In the genomic region with DNA sequence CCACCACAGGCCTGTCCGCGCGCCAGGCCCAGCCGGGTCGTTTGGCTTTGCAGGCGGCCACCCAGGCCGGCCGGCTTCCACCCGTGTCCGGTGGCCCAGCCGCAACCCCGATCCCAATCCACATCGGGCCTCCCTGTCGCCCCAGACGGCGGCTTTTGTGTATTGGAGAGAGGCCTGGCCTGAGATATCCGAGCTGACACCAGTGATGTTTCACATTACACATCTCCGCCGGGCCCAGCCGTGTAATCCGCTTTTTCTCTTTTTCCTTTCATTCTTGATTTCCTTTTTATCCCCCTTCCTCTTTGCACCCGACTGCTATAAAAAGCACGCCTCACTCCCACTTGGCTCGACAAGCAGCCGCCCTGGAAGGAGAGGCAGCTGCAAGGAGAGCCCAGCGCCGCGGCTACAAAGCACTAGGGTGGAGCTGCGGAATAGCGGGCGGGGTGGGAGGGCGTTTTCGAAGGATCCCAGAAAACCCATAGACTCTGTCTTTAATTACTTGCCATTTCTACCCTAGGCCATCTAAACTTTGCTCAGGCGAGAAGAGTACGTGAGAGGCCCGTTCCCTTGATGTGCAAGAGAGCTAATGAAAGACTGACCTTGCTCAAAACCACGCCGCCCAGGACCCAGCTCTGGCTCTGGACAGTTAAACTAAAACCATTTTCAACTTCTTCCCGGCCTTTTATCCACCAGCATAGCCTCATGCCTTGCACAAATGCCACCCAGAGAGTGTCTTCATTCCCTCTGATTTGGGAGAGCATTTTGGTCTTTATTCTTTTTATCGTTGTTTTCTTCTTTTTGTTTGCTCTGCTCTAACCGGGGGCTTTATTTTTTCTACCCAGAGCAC, we compare ENCODE assay signal across 12 cellular contexts. TPM values are rescaled to one million over a fixed set of nuclear protein-coding genes. Genes with fewer than 3 reads are reported as not detected.
DNase-seq lines count a peak whose midpoint lies in the region; ATAC-seq and TF ChIP-seq lines count a peak whose summit lies in the region.
"Had no signal": no experiment of that assay in that cellular context is flagged by ENCODE, and none has a peak within 500 bp of the region (broad histone marks: within the 10 kb centered on the region; RNA-seq: fewer than 3 reads in every experiment).

No MANE protein-coding gene starts in this region.

- no peak for TF ChIP-seq EP300 in esophagus muscularis mucosa (IDR thresholded peaks at IDR 0.05)

- H3K4me3 ChIP-seq in Caco-2 (ENCODE audit: low read depth, low read length) = no peak overlapping the region
- peak overlapping the region; percentile 67 for H3K4me3 ChIP-seq in HUES48 (ENCODE audit: low read depth, low read length)
- H3K4me3 ChIP-seq in esophagus muscularis mucosa = peak overlapping the region; percentile 60 to 88 (median 72)

- BruUV-seq in Caco-2 (replicated peaks; lab: Mats Ljungman, UMichigan) = no TSS peak

- DNase-seq in Caco-2 = no peak
- no peak for DNase-seq in esophagus muscularis mucosa (ENCODE audit: extremely low spot score)
- DNase-seq in NCI-H1105 treated with DMSO at 0.1 percent for 48 hours (lab: John Stamatoyannopoulos, UW) = no peak
- DNase-seq in NCI-H748 treated with DMSO at 0.1 percent for 48 hours (lab: John Stamatoyannopoulos, UW) = no peak
- no peak for DNase-seq in SIG-M5 treated with dmso at 0.1 percent for 504 hours (lab: John Stamatoyannopoulos, UW; ENCODE audit: unreplicated experiment)
- DNase-seq: anterior cingulate cortex; NCI-H187; stimulated activated CD4-positive, alpha-beta T cell treated with anti-CD3 and anti-CD28 coated beads, Interleukin-4, amount 100 ng/mL, for 24 hours had no signal

- peak overlapping the region; percentile 86 for H3K27ac Mint-ChIP-seq in Caco-2 (ENCODE audit: unreplicated experiment)
- peak overlapping the region; percentile 93 to 98 (median 95) for H3K27ac Mint-ChIP-seq in nephron

- CTCF ChIA-PET in Caco-2 (lab: Charles Lee) = interaction anchor here (1.2 kb wide), 1 partner anchor 351 kb away, joined by 3 read pairs; no protein-coding TSS in a partner anchor

- intact Hi-C loops in Caco-2 (cut with micrococcal nuclease; ENCODE audit: unreplicated experiment) = loop anchor here (10.0 kb wide), 1 partner anchor 425 kb away; a partner anchor contains a TSS
- intact Hi-C loops in esophagus muscularis mucosa (cut with DNase I) = no loop called here

- no peaks in the 10 kb centered on the region for H3K27me3 ChIP-seq in Caco-2 (replicated peaks; ENCODE audit: control insufficient read depth, insufficient read depth, low read length)
- H3K27me3 ChIP-seq in HUES48 (ENCODE audit: control insufficient read depth, insufficient read depth, low read length) = peaks cover 98% of the 10 kb centered on the region
- H3K27me3 ChIP-seq in esophagus muscularis mucosa = peaks cover 0 to 74% (median under 1%) of the 10 kb centered on the region in 4 donors

- H3K4me1 ChIP-seq in Caco-2 (peaks cover 19% of the 10 kb centered on the region), HUES48 (ENCODE audit: control insufficient read depth, insufficient read depth, low read length) (peaks cover 65% of the 10 kb centered on the region), esophagus muscularis mucosa (peaks cover 29 to 73% (median 47%) of the 10 kb centered on the region in 4 donors)

- H3K9ac ChIP-seq in HUES48 (ENCODE audit: low read depth, low read length) = peak overlapping the region; percentile 66; the same call in 1 of the 2 replicates

- H3K27ac ChIP-seq in HUES48 (ENCODE audit: low read depth, low read length) = peak overlapping the region; percentile 86
- H3K27ac ChIP-seq in esophagus muscularis mucosa (replicated peaks in 1 of 4) = peak overlapping the region; percentile 80 to 93 (median 86)
- H3K27ac ChIP-seq: epithelial cell of prostate had no signal

- H3K4me1 Mint-ChIP-seq in Caco-2 (ENCODE audit: low read depth, unreplicated experiment) (peaks cover 16% of the 10 kb centered on the region), nephron (peaks cover 54% of the 10 kb centered on the region)

- POLR2A ChIA-PET in Caco-2 (lab: Charles Lee) = no interaction called here

- TF ChIP-seq POLR2A in esophagus muscularis mucosa (IDR thresholded peaks at IDR 0.05; ENCODE audit: low read depth) = no peak

- H3K9me3 ChIP-seq in Caco-2 (no peaks in the 10 kb centered on the region), HUES48 (ENCODE audit: control insufficient read depth, insufficient read depth, low read length) (no peaks in the 10 kb centered on the region), esophagus muscularis mucosa (no peaks in the 10 kb centered on the region)

- H3K36me3 Mint-ChIP-seq in Caco-2 (ENCODE audit: insufficient read depth, unreplicated experiment) (peaks cover 98% of the 10 kb centered on the region), nephron (ENCODE audit: low read depth) (peaks cover 24% of the 10 kb centered on the region)

- no peak for ATAC-seq in GM21786 (IDR thresholded peaks at IDR 0.05; ENCODE audit: unreplicated experiment)

- H3K9me3 Mint-ChIP-seq in Caco-2 (ENCODE audit: unreplicated experiment) (no peaks in the 10 kb centered on the region), nephron (no peaks in the 10 kb centered on the region)

- WGBS in esophagus muscularis mucosa = 47% methylated on average over 41 of the region's 41 CpGs

- H3K4me3 Mint-ChIP-seq in Caco-2 (ENCODE audit: unreplicated experiment) (peak overlapping the region; percentile 92), nephron (peak overlapping the region; percentile 81 to 89 (median 86))

- H3K36me3 ChIP-seq in Caco-2 (ENCODE audit: control insufficient read depth, insufficient read depth, low read length) = peaks cover 6% of the 10 kb centered on the region
- H3K36me3 ChIP-seq in HUES48 (ENCODE audit: control insufficient read depth, insufficient read depth, low read length) = no peaks in the 10 kb centered on the region
- H3K36me3 ChIP-seq in esophagus muscularis mucosa = peaks cover 0 to 13% (median 2%) of the 10 kb centered on the region in 4 donors

- H3K27me3 Mint-ChIP-seq in Caco-2 (ENCODE audit: insufficient read depth, unreplicated experiment) (no peaks in the 10 kb centered on the region), nephron (ENCODE audit: low read depth) (peaks cover 98% of the 10 kb centered on the region)

- TF ChIP-seq CTCF in Caco-2 (IDR thresholded peaks at IDR 0.05; ENCODE audit: insufficient read depth in 1 of 2, low read depth in 1 of 2, low read length in 1 of 2, severe bottlenecking in 1 of 2, unreplicated experiment in 1 of 2) (no peak), esophagus muscularis mucosa (IDR thresholded peaks at IDR 0.05) (no peak), nephron (IDR thresholded peaks at IDR 0.05; ENCODE audit: unreplicated experiment in 3 of 3) (no peak)

RNA-seq across cellular contexts. Expression of a gene that starts 3.3 kb away (rescaled TPM):
- total RNA-seq in Caco-2 (2022) = 76.8 and 82.8 TPM in 2 replicates
- 10 to 100 TPM; 17.4 to 48.6 (median 34.0) TPM for total RNA-seq in esophagus muscularis mucosa
